Comparison of ENCODE assay signal across 8 cellular contexts in the genomic region with DNA sequence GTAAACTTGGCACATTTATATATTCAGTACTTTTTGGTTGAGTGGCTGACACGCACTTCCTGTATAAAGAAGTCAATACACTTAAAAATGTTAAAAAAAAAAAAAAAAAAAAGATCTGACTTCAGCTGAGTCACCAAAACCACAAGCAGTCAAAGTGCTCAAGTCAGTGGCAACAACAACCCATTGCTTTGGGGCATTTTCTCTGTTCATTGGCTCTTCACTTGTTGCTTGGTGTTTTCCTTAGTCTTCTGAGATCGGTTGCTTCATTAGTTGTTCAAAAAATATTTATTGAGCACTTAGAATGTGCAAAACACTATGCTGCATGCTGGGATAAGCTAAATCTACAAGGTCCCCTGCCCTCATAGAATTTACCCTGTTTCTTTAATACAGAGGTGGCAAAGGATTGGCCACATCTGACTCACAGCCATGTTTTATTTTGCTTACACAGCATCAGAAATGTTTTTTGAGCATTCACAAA.
DNase-seq lines count a peak whose midpoint lies in the region; ATAC-seq and TF ChIP-seq lines count a peak whose summit lies in the region.

No MANE protein-coding gene starts in this region.

- CTCF ChIA-PET in CD4-positive, alpha-beta memory T cell (lab: Charles Lee; ENCODE audit: partially characterized antibody), result interaction anchor here (0.9 to 9.0 kb wide), 11 partner anchors 17 to 200 kb away, joined by 3 to 94 read pairs (median 4); no protein-coding TSS in a partner anchor
- CTCF ChIA-PET in mammary epithelial cell (lab: Charles Lee; ENCODE audit: low non-redundant PET), result interaction anchor here (0.6 kb wide), 1 partner anchor 50 kb away, joined by 4 read pairs; no protein-coding TSS in a partner anchor

- intact Hi-C loops in CD4-positive, alpha-beta memory T cell (cut with micrococcal nuclease), result loop anchor here (1.0 to 5.0 kb wide), 8 partner anchors 17 to 321 kb away; a partner anchor contains a TSS
- intact Hi-C loops in mammary epithelial cell (cut with micrococcal nuclease), result loop anchor here (1.0 to 5.0 kb wide), 5 partner anchors 46 to 184 kb away; no protein-coding TSS in a partner anchor

- H3K9ac ChIP-seq in SU-DHL-6 (ENCODE audit: low read length) (peak overlapping the region; percentile 16), mammary epithelial cell (ENCODE audit: insufficient read depth, low read length) (peak overlapping the region; percentile 51)

- H3K9me2 ChIP-seq in SU-DHL-6 (replicated peaks; ENCODE audit: insufficient read depth, low read length), result no peaks in the 10 kb centered on the region

- H3K36me3 Mint-ChIP-seq in CD4-positive, alpha-beta memory T cell, result no peaks in the 10 kb centered on the region
- H3K36me3 Mint-ChIP-seq in naive B cell, result no peaks in the 10 kb centered on the region

- in situ Hi-C loops in mammary epithelial cell (cut with MboI; ENCODE audit: low sequenced_read_pairs in 2 of 2), result no loop called here

- H3K4me2 ChIP-seq in SU-DHL-6 (ENCODE audit: low read depth, low read length, poor library complexity, severe bottlenecking), result peak overlapping the region; percentile 53
- peak overlapping the region; percentile 78 for H3K4me2 ChIP-seq in mammary epithelial cell (ENCODE audit: insufficient read depth, low read depth, low read length)

- no peaks in the 10 kb centered on the region for H3K27me3 Mint-ChIP-seq in CD4-positive, alpha-beta memory T cell
- no peaks in the 10 kb centered on the region for H3K27me3 Mint-ChIP-seq in naive B cell

- 0% methylated on average over 2 of the region's 2 CpGs for WGBS in mammary epithelial cell (ENCODE audit: low coverage, missing lambda C conversion rate)

- no peaks in the 10 kb centered on the region for H3K36me3 ChIP-seq in CD4-positive, alpha-beta memory T cell (ENCODE audit: insufficient read depth, low read length)
- H3K36me3 ChIP-seq in SU-DHL-6 (ENCODE audit: low read length), result no peaks in the 10 kb centered on the region
- H3K36me3 ChIP-seq in mammary epithelial cell (ENCODE audit: insufficient read depth, low read length), result no peaks in the 10 kb centered on the region

- peak; percentile 78 to 88 (median 85) for DNase-seq in CD4-positive, alpha-beta memory T cell
- peak; percentile 92 for DNase-seq in mammary epithelial cell
- DNase-seq in naive B cell, result peak; percentile 39
- DNase-seq in middle frontal gyrus (ENCODE audit: extremely low spot score, low spot score), result no peak
- DNase-seq in germinal center (ENCODE audit: low spot score), result no peak

- H3K4me3 Mint-ChIP-seq in CD4-positive, alpha-beta memory T cell, result peak overlapping the region; percentile 51 to 84 (median 76)
- H3K4me3 Mint-ChIP-seq in naive B cell, result peak overlapping the region in 3 of 8 donors; percentile 26 to 55 (median 42)

- peaks cover 42 to 75% (median 61%) of the 10 kb centered on the region in 4 donors for H3K4me1 Mint-ChIP-seq in CD4-positive, alpha-beta memory T cell
- H3K4me1 Mint-ChIP-seq in naive B cell, result peaks cover 50 to 69% (median 59%) of the 10 kb centered on the region in 3 donors

- BruUV-seq in mammary epithelial cell (replicated peaks; lab: Mats Ljungman, UMichigan), result no TSS peak

- H3K9me3 ChIP-seq in CD4-positive, alpha-beta memory T cell (ENCODE audit: control insufficient read depth in 1 of 2, low read length in 2 of 2), result no peaks in the 10 kb centered on the region
- no peaks in the 10 kb centered on the region for H3K9me3 ChIP-seq in SU-DHL-6 (ENCODE audit: insufficient read depth, low read length)
- H3K9me3 ChIP-seq in mammary epithelial cell (replicated peaks; ENCODE audit: insufficient read depth, low read length), result no peaks in the 10 kb centered on the region

- H3F3A ChIP-seq in SU-DHL-6 (ENCODE audit: insufficient read depth), result peaks cover 47% of the 10 kb centered on the region

- ATAC-seq in GM19397 (IDR thresholded peaks at IDR 0.05; ENCODE audit: unreplicated experiment), result peak; percentile 72
- ATAC-seq in HG03457 (IDR thresholded peaks at IDR 0.05; ENCODE audit: unreplicated experiment), result peak; percentile 68
- peak; percentile 80 to 82 for ATAC-seq in naive B cell (ENCODE audit: low read depth in 2 of 2)

- H3K79me2 ChIP-seq in SU-DHL-6 (ENCODE audit: insufficient read depth, low read length) (peaks cover 91% of the 10 kb centered on the region), mammary epithelial cell (ENCODE audit: insufficient read depth, low read length) (peaks cover 81% of the 10 kb centered on the region)

- peak overlapping the region in 1 of 2 donors; percentile 23 for H3K4me3 ChIP-seq in CD4-positive, alpha-beta memory T cell (ENCODE audit: low read length in 2 of 2)
- no peak overlapping the region for H3K4me3 ChIP-seq in SU-DHL-6 (ENCODE audit: insufficient read depth, low read length, poor library complexity, severe bottlenecking)
- peak overlapping the region in 1 of 3 experiments; percentile 41 for H3K4me3 ChIP-seq in mammary epithelial cell (replicated peaks in 1 of 3; ENCODE audit: insufficient read depth in 1 of 3, low read depth in 2 of 3, low read length in 3 of 3)

- POLR2A ChIA-PET in CD4-positive, alpha-beta memory T cell (lab: Charles Lee; ENCODE audit: partially characterized antibody), result interaction anchor here (0.8 to 7.5 kb wide), 21 partner anchors 20 to 321 kb away, joined by 3 to 117 read pairs (median 7); a partner anchor contains a TSS

- peak overlapping the region; percentile 58 for H3K27ac ChIP-seq in CD4-positive, alpha-beta memory T cell (ENCODE audit: low read depth, low read length)
- peak overlapping the region; percentile 69 for H3K27ac ChIP-seq in SU-DHL-6 (ENCODE audit: low read depth, low read length)
- H3K27ac ChIP-seq in mammary epithelial cell (ENCODE audit: insufficient read depth, low read depth, low read length), result peak overlapping the region; percentile 68

- dilution Hi-C loops in mammary epithelial cell (cut with HindIII; ENCODE audit: low sequenced_read_pairs), result no loop called here

- H3K27ac Mint-ChIP-seq in CD4-positive, alpha-beta memory T cell, result peak overlapping the region; percentile 87 to 97 (median 96)
- peak overlapping the region; percentile 3 to 57 (median 32) for H3K27ac Mint-ChIP-seq in naive B cell

- H2AFZ ChIP-seq in SU-DHL-6 (ENCODE audit: low read depth, low read length, severe bottlenecking) (no peak overlapping the region), mammary epithelial cell (ENCODE audit: low read depth, low read length) (no peak overlapping the region)

- no peak for TF ChIP-seq CTCF in SU-DHL-6 (IDR thresholded peaks at IDR 0.05; ENCODE audit: insufficient read depth, low read length, poor library complexity, severe bottlenecking)
- no peak for TF ChIP-seq CTCF in mammary epithelial cell (conservative IDR thresholded peaks at IDR 0.05 in 1 of 2, IDR thresholded peaks at IDR 0.05 in 1 of 2; ENCODE audit: extremely low read depth in 1 of 2, insufficient read depth in 1 of 2, low read depth in 1 of 2, low read length in 2 of 2)

- H3K27me3 ChIP-seq in CD4-positive, alpha-beta memory T cell (ENCODE audit: insufficient read depth, low read length), result no peaks in the 10 kb centered on the region
- H3K27me3 ChIP-seq in SU-DHL-6 (ENCODE audit: low read length), result no peaks in the 10 kb centered on the region
- H3K27me3 ChIP-seq in mammary epithelial cell (ENCODE audit: insufficient read depth, low read length), result no peaks in the 10 kb centered on the region

- peaks cover 0 to 2% (median 0%) of the 10 kb centered on the region in 8 donors for H3K9me3 Mint-ChIP-seq in CD4-positive, alpha-beta memory T cell
- H3K9me3 Mint-ChIP-seq in naive B cell, result peaks cover 0 to 5% (median 0%) of the 10 kb centered on the region in 7 donors

- peaks cover 34% of the 10 kb centered on the region; the same call in 1 of the 2 replicates for H4K20me1 ChIP-seq in SU-DHL-6 (ENCODE audit: low read depth, low read length)
- no peaks in the 10 kb centered on the region for H4K20me1 ChIP-seq in mammary epithelial cell (ENCODE audit: insufficient read depth, low read length)

- peaks cover 76% of the 10 kb centered on the region for H3K4me1 ChIP-seq in CD4-positive, alpha-beta memory T cell (ENCODE audit: insufficient read depth, low read length)
- H3K4me1 ChIP-seq in mammary epithelial cell (ENCODE audit: insufficient read depth, low read length), result peaks cover 21% of the 10 kb centered on the region

Comparison
In these comparisons a context has a peak if more than half of its experiments do, and no peak if none do; other contexts are left out.
1. DNase-seq: peak in CD4-positive, alpha-beta memory T cell (5 of 5), mammary epithelial cell (single experiment) and naive B cell (single experiment); none in middle frontal gyrus (single experiment) and germinal center (single experiment).
2. Peak in every context shown above with its lines, with median percentiles within 50 percentile points of each other: H3K27ac ChIP-seq and ATAC-seq.